ENCODE assay signal across 1 cellular context in the genomic region with DNA sequence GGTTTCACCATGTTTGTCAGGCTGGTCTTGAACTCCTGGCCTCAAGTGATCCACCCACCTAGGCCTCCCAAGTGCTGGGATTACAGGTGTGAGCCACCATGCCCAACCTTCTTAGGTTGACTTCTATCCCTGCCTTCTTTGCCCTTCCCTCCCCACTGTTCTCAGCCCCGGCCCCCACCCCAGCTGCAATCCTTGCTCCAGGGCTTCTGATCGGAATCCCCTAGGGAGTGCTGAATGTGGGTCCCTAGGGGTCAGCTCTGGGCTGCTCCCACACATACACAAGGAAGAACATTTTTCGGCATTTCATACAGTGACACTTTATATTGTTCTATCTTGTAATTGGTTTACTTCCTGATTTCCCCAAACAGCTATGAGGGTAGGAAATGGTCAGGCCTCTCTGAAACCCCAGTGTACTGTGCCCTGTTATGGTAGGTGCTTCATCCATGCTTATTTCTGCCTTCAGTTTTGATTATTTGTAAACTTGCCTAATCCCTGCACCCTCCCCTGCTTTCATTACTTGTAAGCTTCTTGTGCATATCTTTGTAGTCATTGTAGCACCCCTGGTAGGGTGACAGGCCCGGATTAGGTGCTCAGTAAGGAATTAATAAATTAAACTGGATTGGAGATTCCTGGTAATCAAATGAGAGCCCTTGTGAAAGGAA.
TF ChIP-seq lines count a peak whose summit lies in the region.

No MANE protein-coding gene starts in this region.

TF ChIP-seq in WTC11, 78 proteins besides CTCF, POLR2A, EP300 and RAD21 (continued from another document):
- TF ChIP-seq, protein P1, sequence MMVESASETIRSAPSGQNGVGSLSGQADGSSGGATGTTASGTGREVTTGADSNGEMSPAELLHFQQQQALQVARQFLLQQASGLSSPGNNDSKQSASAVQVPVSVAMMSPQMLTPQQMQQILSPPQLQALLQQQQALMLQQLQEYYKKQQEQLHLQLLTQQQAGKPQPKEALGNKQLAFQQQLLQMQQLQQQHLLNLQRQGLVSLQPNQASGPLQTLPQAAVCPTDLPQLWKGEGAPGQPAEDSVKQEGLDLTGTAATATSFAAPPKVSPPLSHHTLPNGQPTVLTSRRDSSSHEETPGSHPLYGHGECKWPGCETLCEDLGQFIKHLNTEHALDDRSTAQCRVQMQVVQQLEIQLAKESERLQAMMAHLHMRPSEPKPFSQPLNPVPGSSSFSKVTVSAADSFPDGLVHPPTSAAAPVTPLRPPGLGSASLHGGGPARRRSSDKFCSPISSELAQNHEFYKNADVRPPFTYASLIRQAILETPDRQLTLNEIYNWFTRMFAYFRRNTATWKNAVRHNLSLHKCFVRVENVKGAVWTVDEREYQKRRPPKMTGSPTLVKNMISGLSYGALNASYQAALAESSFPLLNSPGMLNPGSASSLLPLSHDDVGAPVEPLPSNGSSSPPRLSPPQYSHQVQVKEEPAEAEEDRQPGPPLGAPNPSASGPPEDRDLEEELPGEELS (CRISPR knock-in tag; IDR thresholded peaks at IDR 0.05) = no peak
- TF ChIP-seq, protein P2, sequence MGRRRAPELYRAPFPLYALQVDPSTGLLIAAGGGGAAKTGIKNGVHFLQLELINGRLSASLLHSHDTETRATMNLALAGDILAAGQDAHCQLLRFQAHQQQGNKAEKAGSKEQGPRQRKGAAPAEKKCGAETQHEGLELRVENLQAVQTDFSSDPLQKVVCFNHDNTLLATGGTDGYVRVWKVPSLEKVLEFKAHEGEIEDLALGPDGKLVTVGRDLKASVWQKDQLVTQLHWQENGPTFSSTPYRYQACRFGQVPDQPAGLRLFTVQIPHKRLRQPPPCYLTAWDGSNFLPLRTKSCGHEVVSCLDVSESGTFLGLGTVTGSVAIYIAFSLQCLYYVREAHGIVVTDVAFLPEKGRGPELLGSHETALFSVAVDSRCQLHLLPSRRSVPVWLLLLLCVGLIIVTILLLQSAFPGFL (CRISPR knock-in tag; IDR thresholded peaks at IDR 0.05; ENCODE audit: borderline replicate concordance) = no peak
- no peak for TF ChIP-seq ZNF671 (CRISPR knock-in tag; IDR thresholded peaks at IDR 0.05)
- TF ChIP-seq, protein P3, sequence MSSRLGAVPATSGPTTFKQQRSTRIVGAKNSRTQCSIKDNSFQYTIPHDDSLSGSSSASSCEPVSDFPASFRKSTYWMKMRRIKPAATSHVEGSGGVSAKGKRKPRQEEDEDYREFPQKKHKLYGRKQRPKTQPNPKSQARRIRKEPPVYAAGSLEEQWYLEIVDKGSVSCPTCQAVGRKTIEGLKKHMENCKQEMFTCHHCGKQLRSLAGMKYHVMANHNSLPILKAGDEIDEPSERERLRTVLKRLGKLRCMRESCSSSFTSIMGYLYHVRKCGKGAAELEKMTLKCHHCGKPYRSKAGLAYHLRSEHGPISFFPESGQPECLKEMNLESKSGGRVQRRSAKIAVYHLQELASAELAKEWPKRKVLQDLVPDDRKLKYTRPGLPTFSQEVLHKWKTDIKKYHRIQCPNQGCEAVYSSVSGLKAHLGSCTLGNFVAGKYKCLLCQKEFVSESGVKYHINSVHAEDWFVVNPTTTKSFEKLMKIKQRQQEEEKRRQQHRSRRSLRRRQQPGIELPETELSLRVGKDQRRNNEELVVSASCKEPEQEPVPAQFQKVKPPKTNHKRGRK (CRISPR knock-in tag; IDR thresholded peaks at IDR 0.05; ENCODE audit: borderline replicate concordance) = no peak
- TF ChIP-seq FOXP1 (CRISPR knock-in tag; IDR thresholded peaks at IDR 0.05; ENCODE audit: borderline replicate concordance) = no peak
- TF ChIP-seq, protein P4, sequence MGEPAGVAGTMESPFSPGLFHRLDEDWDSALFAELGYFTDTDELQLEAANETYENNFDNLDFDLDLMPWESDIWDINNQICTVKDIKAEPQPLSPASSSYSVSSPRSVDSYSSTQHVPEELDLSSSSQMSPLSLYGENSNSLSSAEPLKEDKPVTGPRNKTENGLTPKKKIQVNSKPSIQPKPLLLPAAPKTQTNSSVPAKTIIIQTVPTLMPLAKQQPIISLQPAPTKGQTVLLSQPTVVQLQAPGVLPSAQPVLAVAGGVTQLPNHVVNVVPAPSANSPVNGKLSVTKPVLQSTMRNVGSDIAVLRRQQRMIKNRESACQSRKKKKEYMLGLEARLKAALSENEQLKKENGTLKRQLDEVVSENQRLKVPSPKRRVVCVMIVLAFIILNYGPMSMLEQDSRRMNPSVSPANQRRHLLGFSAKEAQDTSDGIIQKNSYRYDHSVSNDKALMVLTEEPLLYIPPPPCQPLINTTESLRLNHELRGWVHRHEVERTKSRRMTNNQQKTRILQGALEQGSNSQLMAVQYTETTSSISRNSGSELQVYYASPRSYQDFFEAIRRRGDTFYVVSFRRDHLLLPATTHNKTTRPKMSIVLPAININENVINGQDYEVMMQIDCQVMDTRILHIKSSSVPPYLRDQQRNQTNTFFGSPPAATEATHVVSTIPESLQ (CRISPR knock-in tag; IDR thresholded peaks at IDR 0.05) = no peak
- TF ChIP-seq ZNF232 (CRISPR knock-in tag; IDR thresholded peaks at IDR 0.05) = no peak
- no peak for TF ChIP-seq ZNF219 (CRISPR knock-in tag; IDR thresholded peaks at IDR 0.05; ENCODE audit: borderline replicate concordance)
- TF ChIP-seq TEAD1 (CRISPR knock-in tag; IDR thresholded peaks at IDR 0.05) = no peak
- TF ChIP-seq ATF1 (CRISPR knock-in tag; IDR thresholded peaks at IDR 0.05) = no peak
- TF ChIP-seq NR2C2 (CRISPR knock-in tag; IDR thresholded peaks at IDR 0.05) = no peak
- TF ChIP-seq, protein P5, sequence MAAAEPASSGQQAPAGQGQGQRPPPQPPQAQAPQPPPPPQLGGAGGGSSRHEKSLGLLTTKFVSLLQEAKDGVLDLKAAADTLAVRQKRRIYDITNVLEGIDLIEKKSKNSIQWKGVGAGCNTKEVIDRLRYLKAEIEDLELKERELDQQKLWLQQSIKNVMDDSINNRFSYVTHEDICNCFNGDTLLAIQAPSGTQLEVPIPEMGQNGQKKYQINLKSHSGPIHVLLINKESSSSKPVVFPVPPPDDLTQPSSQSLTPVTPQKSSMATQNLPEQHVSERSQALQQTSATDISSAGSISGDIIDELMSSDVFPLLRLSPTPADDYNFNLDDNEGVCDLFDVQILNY (CRISPR knock-in tag; IDR thresholded peaks at IDR 0.05) = no peak
